8 cellular contexts compared by ENCODE assay signal in the genomic region with DNA sequence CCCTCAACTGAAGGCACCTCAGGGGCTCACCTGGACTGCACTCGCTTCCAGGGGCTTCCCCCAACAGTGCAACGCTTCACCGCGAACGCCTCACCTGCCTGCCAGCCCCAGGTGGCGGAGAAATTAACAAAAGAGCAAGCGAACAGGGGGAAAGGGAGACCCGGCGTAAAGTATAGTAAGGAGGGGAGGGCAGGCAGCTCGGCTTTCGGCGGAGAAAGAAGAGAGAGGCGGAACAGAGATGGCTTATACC. TPM values are rescaled to one million over a fixed set of nuclear protein-coding genes. Genes with fewer than 3 reads are reported as not detected.
DNase-seq lines count a peak whose midpoint lies in the region; ATAC-seq, FAIRE-seq and TF ChIP-seq lines count a peak whose summit lies in the region.

No MANE protein-coding gene starts in this region.

- H3K27ac ChIP-seq in foreskin keratinocyte, result peak overlapping the region; percentile 98
- H3K27ac ChIP-seq in small intestine (ENCODE audit: low read depth in 1 of 2, low read length in 1 of 2), result peak overlapping the region; percentile 95 to 98

- H3K4me1 ChIP-seq in foreskin keratinocyte, result peaks cover 18% of the 10 kb centered on the region
- peaks cover 4 to 7% of the 10 kb centered on the region in 2 donors for H3K4me1 ChIP-seq in small intestine (ENCODE audit: control insufficient read depth in 2 of 2, insufficient read depth in 1 of 2, low read depth in 1 of 2, low read length in 1 of 2)

- peak overlapping the region; percentile 91 for H3K4me3 Mint-ChIP-seq in activated CD4-positive, alpha-beta memory T cell treated with anti-CD3 and anti-CD28 coated beads, Interleukin-2, amount 10 ng/mL, durations not matched to agents 7 days and 5 days

- H3K4me3 ChIP-seq in small intestine (ENCODE audit: low read depth in 1 of 2, low read length in 2 of 2), result peak overlapping the region; percentile 55 to 78

- no peaks in the 10 kb centered on the region for H3K36me3 ChIP-seq in small intestine (ENCODE audit: control insufficient read depth in 2 of 2, insufficient read depth in 2 of 2, low read length in 2 of 2)

- peaks cover 56% of the 10 kb centered on the region for H3K27me3 Mint-ChIP-seq in activated CD4-positive, alpha-beta memory T cell treated with anti-CD3 and anti-CD28 coated beads, Interleukin-2, amount 10 ng/mL, durations not matched to agents 7 days and 5 days

- WGBS in small intestine, 3 donors, result 0 to 5% (median 0%) methylated on average over 13 of the region's 13 CpGs

- H3K36me3 Mint-ChIP-seq in activated CD4-positive, alpha-beta memory T cell treated with anti-CD3 and anti-CD28 coated beads, Interleukin-2, amount 10 ng/mL, durations not matched to agents 7 days and 5 days (ENCODE audit: low read depth), result peaks cover 30% of the 10 kb centered on the region

- no peaks in the 10 kb centered on the region for H3K9me3 Mint-ChIP-seq in activated CD4-positive, alpha-beta memory T cell treated with anti-CD3 and anti-CD28 coated beads, Interleukin-2, amount 10 ng/mL, durations not matched to agents 7 days and 5 days

- no peaks in the 10 kb centered on the region for H3K27me3 ChIP-seq in foreskin keratinocyte
- H3K27me3 ChIP-seq in small intestine (ENCODE audit: control insufficient read depth in 2 of 2, insufficient read depth in 2 of 2, low read length in 2 of 2), result no peaks in the 10 kb centered on the region

- H3K9me3 ChIP-seq in small intestine (ENCODE audit: control insufficient read depth, low read depth), result no peaks in the 10 kb centered on the region

- TF ChIP-seq CTCF in GM13976 (IDR thresholded peaks at IDR 0.05; ENCODE audit: borderline replicate concordance, control extremely low read depth, extremely low read depth, insufficient read depth, missing control alignments), result no peak
- TF ChIP-seq CTCF in foreskin keratinocyte (conservative IDR thresholded peaks at IDR 0.05), result no peak

- POLR2A ChIA-PET in activated CD4-positive, alpha-beta memory T cell treated with anti-CD3 and anti-CD28 coated beads, Interleukin-2, amount 10 ng/mL, durations not matched to agents 7 days and 5 days (lab: Charles Lee), result interaction anchor here (1.0 to 7.2 kb wide), 11 partner anchors 10 to 124 kb away, joined by 3 to 299 read pairs (median 6); no protein-coding TSS in a partner anchor

- peaks cover 53% of the 10 kb centered on the region for H3K4me1 Mint-ChIP-seq in activated CD4-positive, alpha-beta memory T cell treated with anti-CD3 and anti-CD28 coated beads, Interleukin-2, amount 10 ng/mL, durations not matched to agents 7 days and 5 days

- peak overlapping the region; percentile 88 for H3K27ac Mint-ChIP-seq in activated CD4-positive, alpha-beta memory T cell treated with anti-CD3 and anti-CD28 coated beads, Interleukin-2, amount 10 ng/mL, durations not matched to agents 7 days and 5 days

- no peak for FAIRE-seq in small intestine (lab: Jason Lieb, UNC)

- ATAC-seq in HG02870 (IDR thresholded peaks at IDR 0.05; ENCODE audit: unreplicated experiment) (peak; percentile 12), foreskin keratinocyte (peak; percentile 54), HG03097 (IDR thresholded peaks at IDR 0.05; ENCODE audit: low FRiP score, unreplicated experiment) (no peak)

- CTCF ChIA-PET in activated CD4-positive, alpha-beta memory T cell treated with anti-CD3 and anti-CD28 coated beads, Interleukin-2, amount 10 ng/mL, durations not matched to agents 7 days and 5 days (lab: Charles Lee), result interaction anchor here (0.9 to 9.3 kb wide), 10 partner anchors 9 to 124 kb away, joined by 3 to 95 read pairs (median 4); no protein-coding TSS in a partner anchor

- in situ Hi-C loops in GM13976 (cut with MboI; ENCODE audit: low sequenced_read_pairs, unreplicated experiment), result no loop called here

- DNase-seq in GM13976 (ENCODE audit: low spot score) (peak; percentile 46), foreskin keratinocyte (no peak), small intestine (no peak), NCI-H1417 treated with DMSO at 0.1 percent for 48 hours (lab: John Stamatoyannopoulos, UW) (no peak), OCI-M2 (lab: John Stamatoyannopoulos, UW; ENCODE audit: unreplicated experiment) (no peak)
- peak; percentile 34 for DNase-seq in activated CD4-positive, alpha-beta memory T cell treated with anti-CD3 and anti-CD28 coated beads, Interleukin-2, amount 10 ng/mL, durations not matched to agents 7 days and 5 days

RNA-seq across cellular contexts. Expression of gene MB21D2, which starts 0.5 kb away (rescaled TPM):
- 10 to 100 TPM; 19.8 to 21.0 TPM for total RNA-seq in activated CD4-positive, alpha-beta memory T cell treated with anti-CD3 and anti-CD28 coated beads, Interleukin-2, amount 10 ng/mL, durations not matched to agents 7 days and 5 days
- 16.4 and 16.5 TPM in 2 replicates for total RNA-seq in foreskin keratinocyte
- polyA plus RNA-seq in foreskin keratinocyte, result 6.9 and 8.2 TPM in 2 replicates
- 10 to 100 TPM in 2 of 3 donors, 1 to 10 TPM in 1; 4.9 to 15.9 (median 11.2) TPM for polyA plus RNA-seq in small intestine

Comparison
In these comparisons a context has a peak if more than half of its experiments do, and no peak if none do; other contexts are left out.
1. DNase-seq: peak in GM13976 (single experiment) and activated CD4-positive, alpha-beta memory T cell treated with anti-CD3 and anti-CD28 coated beads, Interleukin-2, amount 10 ng/mL, durations not matched to agents 7 days and 5 days (single experiment); none in foreskin keratinocyte (0 of 2), small intestine (single experiment), NCI-H1417 treated with DMSO at 0.1 percent for 48 hours (single experiment) and OCI-M2 (single experiment).